Comparison of ENCODE assay signal across 17 cellular contexts in the genomic region with DNA sequence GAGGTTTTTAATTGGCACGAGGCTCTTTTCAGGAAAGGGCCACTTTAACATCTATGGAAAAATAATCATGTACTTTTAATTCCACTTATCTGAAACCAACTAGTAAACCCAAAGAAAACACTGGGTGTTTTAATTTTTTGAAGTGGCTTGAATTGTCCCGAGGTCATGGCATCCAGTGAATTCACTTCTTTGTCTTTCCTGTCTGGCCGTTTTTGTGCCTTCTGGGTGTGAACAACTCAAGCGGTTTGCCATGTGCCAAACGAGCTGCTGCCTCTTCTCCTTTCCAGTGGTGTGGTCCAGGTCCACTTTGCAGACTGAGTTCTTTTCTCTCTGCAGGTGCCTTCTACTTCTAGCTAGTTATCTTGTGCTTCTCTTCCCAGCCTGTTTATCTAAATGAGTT.
"Had no signal": no experiment of that assay in that cellular context is flagged by ENCODE, and none has a peak within 500 bp of the region (broad histone marks: within the 10 kb centered on the region; RNA-seq: fewer than 3 reads in every experiment).

No MANE protein-coding gene starts in this region.

- H3K9me3 ChIP-seq: prostate gland, tibial nerve, vagina had no signal

- H3K4me3 ChIP-seq: coronary artery, prostate gland, skin epidermis, tibial nerve, vagina had no signal

- DNase-seq: activated CD4-positive, alpha-beta T cell treated with anti-CD3 and anti-CD28 coated beads, Interleukin-2, amount 10 ng/mL, durations not matched to agents 24 days and 14 days; activated CD4-positive, CD25-positive, alpha-beta regulatory T cell; activated naive CD8-positive, alpha-beta T cell treated with anti-CD3 and anti-CD28 coated beads, Interleukin-2, amount 10 ng/mL, durations not matched to agents 7 days and 5 days; brain microvascular endothelial cell; effector CD8-positive, alpha-beta T cell; foreskin keratinocyte; mesenchymal stem cell; occipital lobe; right cardiac atrium; stimulated activated CD4-positive, alpha-beta T cell treated with anti-CD3 and anti-CD28 coated beads, Interleukin-4, amount 100 ng/mL, for 24 hours; stimulated activated naive CD4-positive, alpha-beta T cell had no signal

- ATAC-seq: foreskin keratinocyte; natural killer cell treated with Interleukin-12 subunit alpha and Interleukin-12 subunit beta and Interleukin-15 and Interleukin-18, amount 100 ng/mL, for 72 hours; right cardiac atrium had no signal

- H3K27ac ChIP-seq: brain microvascular endothelial cell, coronary artery, foreskin keratinocyte, prostate gland, skin epidermis, tibial nerve, vagina had no signal

- H3K4me1 ChIP-seq: foreskin keratinocyte, prostate gland, vagina had no signal

- H3K27me3 ChIP-seq: brain microvascular endothelial cell, foreskin keratinocyte, tibial nerve, vagina had no signal

- H3K36me3 ChIP-seq: brain microvascular endothelial cell, prostate gland, tibial nerve, vagina had no signal
